In genomic region chr2:86598966-86599365, GRCh38 we compare ENCODE assay signal across 1 cellular context.
TF ChIP-seq lines count a peak whose summit lies in the region.

No MANE protein-coding gene starts in this region.

TF ChIP-seq in endothelial cell of umbilical vein, 7 proteins besides CTCF, POLR2A, EP300 and RAD21 (continued from another document):
- TF ChIP-seq EZH2 (IDR thresholded peaks at IDR 0.05; ENCODE audit: borderline replicate concordance, low read depth, low read length, severe bottlenecking) (no peak), GATA2 (IDR thresholded peaks at IDR 0.05; ENCODE audit: insufficient read depth, insufficient read length, low read depth, low read length) (no peak), FOS (IDR thresholded peaks at IDR 0.05; ENCODE audit: borderline replicate concordance, insufficient read depth, low read length) (no peak), JUN (IDR thresholded peaks at IDR 0.05; ENCODE audit: borderline replicate concordance, insufficient read depth, insufficient read length, low read depth) (no peak), MAX (IDR thresholded peaks at IDR 0.05; ENCODE audit: insufficient read depth, insufficient read length) (no peak), POLR2AphosphoS5 (IDR thresholded peaks at IDR 0.05; ENCODE audit: insufficient read depth, low read depth, low read length) (no peak)
